1 cellular context compared by ENCODE assay signal in the genomic region with DNA sequence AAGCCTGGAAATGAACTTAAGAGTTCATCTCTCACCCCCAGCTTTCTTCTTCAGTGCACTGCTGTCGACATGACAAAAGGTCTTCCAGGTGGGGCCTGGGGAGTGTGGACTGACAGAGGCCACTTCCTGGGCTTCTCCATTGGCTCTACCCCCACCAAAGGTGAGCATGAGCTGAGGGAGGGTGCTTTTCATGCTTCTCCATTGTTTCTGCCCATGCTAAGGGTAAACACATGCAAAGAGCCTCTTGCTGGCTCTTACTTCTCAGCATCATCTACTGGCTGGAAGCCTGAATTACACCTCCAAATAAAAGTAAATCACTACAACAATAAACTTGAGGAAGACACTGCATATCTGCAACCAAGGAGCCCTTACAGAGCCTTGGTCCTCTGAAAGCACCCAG.
TF ChIP-seq lines count a peak whose summit lies in the region.

No MANE protein-coding gene starts in this region.

TF ChIP-seq in WTC11, 78 proteins besides CTCF, POLR2A, EP300 and RAD21 (continued from another document):
- TF ChIP-seq ZNF281 (CRISPR knock-in tag; IDR thresholded peaks at IDR 0.05) (no peak), GABPB1 (CRISPR knock-in tag; IDR thresholded peaks at IDR 0.05) (no peak), OVOL2 (CRISPR knock-in tag; IDR thresholded peaks at IDR 0.05; ENCODE audit: borderline replicate concordance) (no peak), SMAD3 (CRISPR knock-in tag; IDR thresholded peaks at IDR 0.05; ENCODE audit: borderline replicate concordance) (no peak), MYBL2 (CRISPR knock-in tag; IDR thresholded peaks at IDR 0.05) (no peak), ZNF232 (CRISPR knock-in tag; IDR thresholded peaks at IDR 0.05) (no peak), TCF7 (CRISPR knock-in tag; IDR thresholded peaks at IDR 0.05; ENCODE audit: low read depth) (no peak)
